ENCODE assay signal across 8 cellular contexts in genomic region chr17:49315551-49315951, GRCh38. TPM values are rescaled to one million over a fixed set of nuclear protein-coding genes. Genes with fewer than 3 reads are reported as not detected.
DNase-seq lines count a peak whose midpoint lies in the region; ATAC-seq, FAIRE-seq and TF ChIP-seq lines count a peak whose summit lies in the region.

No MANE protein-coding gene starts in this region.

- TF ChIP-seq CTCF in AG09309 (IDR thresholded peaks at IDR 0.05; ENCODE audit: control insufficient read depth, insufficient read depth, low read depth, low read length, missing control alignments) (peak; percentile 85), SU-DHL-6 (IDR thresholded peaks at IDR 0.05; ENCODE audit: insufficient read depth, low read length, poor library complexity, severe bottlenecking) (peak; percentile 57), upper lobe of left lung (IDR thresholded peaks at IDR 0.05) (peak; percentile 37 to 78 (median 69))

- H3K4me1 ChIP-seq in upper lobe of left lung = peaks cover 0 to 25% (median 15%) of the 10 kb centered on the region in 4 donors

- no peaks in the 10 kb centered on the region for H3K27me3 ChIP-seq in SU-DHL-6 (ENCODE audit: low read length)
- no peaks in the 10 kb centered on the region for H3K27me3 ChIP-seq in upper lobe of left lung

- H3K79me2 ChIP-seq in SU-DHL-6 (ENCODE audit: insufficient read depth, low read length) = no peaks in the 10 kb centered on the region

- intact Hi-C loops in head of caudate nucleus (cut with DNase I) (loop anchor here (5.0 kb wide), 1 partner anchor 47 kb away; the partner anchor contains the start of gene ZNF652), posterior cingulate gyrus (cut with DNase I) (loop anchor here (1.0 to 5.0 kb wide), 3 partner anchors 42 to 247 kb away; no protein-coding TSS in a partner anchor)

- TF ChIP-seq POLR2A in upper lobe of left lung (IDR thresholded peaks at IDR 0.05) = no peak

- H3K4me2 ChIP-seq in SU-DHL-6 (ENCODE audit: low read depth, low read length, poor library complexity, severe bottlenecking) = peak overlapping the region; percentile 36

- H3K27ac Mint-ChIP-seq in activated naive CD8-positive, alpha-beta T cell treated with anti-CD3 and anti-CD28 coated beads for 36 hours = peak overlapping the region; percentile 18

- no peaks in the 10 kb centered on the region for H3K9me2 ChIP-seq in SU-DHL-6 (replicated peaks; ENCODE audit: insufficient read depth, low read length)

- FAIRE-seq in GM19239 (lab: Jason Lieb, UNC) = peak; percentile 85

- no peaks in the 10 kb centered on the region for H3K9me3 Mint-ChIP-seq in activated naive CD8-positive, alpha-beta T cell treated with anti-CD3 and anti-CD28 coated beads for 36 hours

- no peak for TF ChIP-seq EP300 in upper lobe of left lung (IDR thresholded peaks at IDR 0.05)

- peaks cover 31% of the 10 kb centered on the region for H3K4me1 Mint-ChIP-seq in activated naive CD8-positive, alpha-beta T cell treated with anti-CD3 and anti-CD28 coated beads for 36 hours

- peak overlapping the region; percentile 29 for H3K4me3 Mint-ChIP-seq in activated naive CD8-positive, alpha-beta T cell treated with anti-CD3 and anti-CD28 coated beads for 36 hours

- H4K20me1 ChIP-seq in SU-DHL-6 (ENCODE audit: low read depth, low read length) = peaks cover 5% of the 10 kb centered on the region; the same call in 1 of the 2 replicates

- H3K9me3 ChIP-seq in SU-DHL-6 (ENCODE audit: insufficient read depth, low read length) (no peaks in the 10 kb centered on the region), upper lobe of left lung (no peaks in the 10 kb centered on the region)

- H3K4me3 ChIP-seq in AG09309 (ENCODE audit: control insufficient read depth, low read depth, low read length) = no peak overlapping the region
- no peak overlapping the region for H3K4me3 ChIP-seq in SU-DHL-6 (ENCODE audit: insufficient read depth, low read length, poor library complexity, severe bottlenecking)
- peak overlapping the region in 2 of 4 donors; percentile 5 to 24 for H3K4me3 ChIP-seq in upper lobe of left lung

- H3K27ac ChIP-seq in SU-DHL-6 (ENCODE audit: low read depth, low read length) = no peak overlapping the region
- peak overlapping the region in 2 of 4 donors; percentile 58 to 62 for H3K27ac ChIP-seq in upper lobe of left lung

- H3K36me3 ChIP-seq in SU-DHL-6 (ENCODE audit: low read length) = peaks cover 3% of the 10 kb centered on the region; the same call in 1 of the 2 replicates
- peaks cover 3 to 29% (median 12%) of the 10 kb centered on the region in 4 donors for H3K36me3 ChIP-seq in upper lobe of left lung

- 2 to 5% methylated on average over 4 of the region's 4 CpGs for WGBS in upper lobe of left lung, 2 donors

- H2AFZ ChIP-seq in SU-DHL-6 (ENCODE audit: low read depth, low read length, severe bottlenecking) = no peak overlapping the region

- no peak overlapping the region for H3K9ac ChIP-seq in SU-DHL-6 (ENCODE audit: low read length)

- DNase-seq in AG09309 (ENCODE audit: low read depth) (peak; percentile 74), GM19239 (ENCODE audit: insufficient read length, low spot score) (peak; percentile 72), NAMALWA (ENCODE audit: low spot score) (peak; percentile 87), head of caudate nucleus (peak; percentile 55 to 95 (median 84)), posterior cingulate gyrus (peak; percentile 40 to 95 (median 76)), upper lobe of left lung (peak in 1 of 2 donors; percentile 85)
- peak; percentile 71 for DNase-seq in activated naive CD8-positive, alpha-beta T cell treated with anti-CD3 and anti-CD28 coated beads for 36 hours

- H3F3A ChIP-seq in SU-DHL-6 (ENCODE audit: insufficient read depth) = peaks cover 16% of the 10 kb centered on the region; the same call in 1 of the 2 replicates

- peak; percentile 94 to 96 for ATAC-seq in upper lobe of left lung (ENCODE audit: low FRiP score in 2 of 2)

- no peaks in the 10 kb centered on the region for H3K27me3 Mint-ChIP-seq in activated naive CD8-positive, alpha-beta T cell treated with anti-CD3 and anti-CD28 coated beads for 36 hours

- H3K36me3 Mint-ChIP-seq in activated naive CD8-positive, alpha-beta T cell treated with anti-CD3 and anti-CD28 coated beads for 36 hours = peaks cover 3% of the 10 kb centered on the region

RNA-seq across cellular contexts. Expression of gene ZNF652, which starts 46.5 kb away (rescaled TPM):
- 1 to 10 TPM; 5.3 to 5.5 TPM for total RNA-seq in activated naive CD8-positive, alpha-beta T cell treated with anti-CD3 and anti-CD28 coated beads for 36 hours
- total RNA-seq in upper lobe of left lung = 10 to 100 TPM; 29.4 to 69.4 (median 41.5) TPM

Comparison
In these comparisons a context has a peak if more than half of its experiments do, and no peak if none do; other contexts are left out.
1. RNA of gene ZNF652, which starts 46.5 kb away (total RNA-seq): 29.4 to 69.4 TPM in upper lobe of left lung; 5.3 to 5.5 TPM in activated naive CD8-positive, alpha-beta T cell treated with anti-CD3 and anti-CD28 coated beads for 36 hours; every median in the first group is over 4 times any median in the second.
2. Peak in every context shown above with its lines, with median percentiles within 50 percentile points of each other: CTCF ChIP-seq.